1 cellular context compared by ENCODE assay signal in the genomic region with DNA sequence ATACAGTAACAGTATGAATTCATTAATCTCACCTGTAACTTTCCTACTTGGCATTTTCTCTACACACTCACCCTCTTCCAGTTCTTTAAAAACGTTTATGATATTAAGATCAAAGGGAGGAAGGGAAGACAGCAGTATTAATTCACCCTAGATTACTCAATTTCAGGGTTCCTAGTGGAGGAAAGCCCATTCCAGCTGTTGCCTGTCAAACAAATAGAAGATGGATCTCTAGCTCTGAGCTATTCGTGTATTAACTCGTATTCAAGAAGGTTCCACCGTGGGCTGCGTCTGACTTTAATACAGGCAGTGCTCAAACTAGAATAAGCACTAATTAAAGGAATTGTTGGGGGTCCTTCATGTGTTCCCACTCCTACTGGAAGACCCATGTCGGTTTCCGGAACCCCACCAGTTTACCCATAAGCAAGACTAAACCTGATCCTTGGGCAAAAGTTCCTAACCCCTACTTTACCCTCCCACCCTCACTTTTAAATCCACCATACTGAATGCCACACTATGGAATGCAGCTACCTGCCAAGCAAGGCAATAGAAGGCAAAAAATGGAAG.
TF ChIP-seq lines count a peak whose summit lies in the region.

No MANE protein-coding gene starts in this region.

TF ChIP-seq in HCT116, 20 proteins besides CTCF, POLR2A, EP300 and RAD21 (continued from another document):
- TF ChIP-seq, protein P1, sequence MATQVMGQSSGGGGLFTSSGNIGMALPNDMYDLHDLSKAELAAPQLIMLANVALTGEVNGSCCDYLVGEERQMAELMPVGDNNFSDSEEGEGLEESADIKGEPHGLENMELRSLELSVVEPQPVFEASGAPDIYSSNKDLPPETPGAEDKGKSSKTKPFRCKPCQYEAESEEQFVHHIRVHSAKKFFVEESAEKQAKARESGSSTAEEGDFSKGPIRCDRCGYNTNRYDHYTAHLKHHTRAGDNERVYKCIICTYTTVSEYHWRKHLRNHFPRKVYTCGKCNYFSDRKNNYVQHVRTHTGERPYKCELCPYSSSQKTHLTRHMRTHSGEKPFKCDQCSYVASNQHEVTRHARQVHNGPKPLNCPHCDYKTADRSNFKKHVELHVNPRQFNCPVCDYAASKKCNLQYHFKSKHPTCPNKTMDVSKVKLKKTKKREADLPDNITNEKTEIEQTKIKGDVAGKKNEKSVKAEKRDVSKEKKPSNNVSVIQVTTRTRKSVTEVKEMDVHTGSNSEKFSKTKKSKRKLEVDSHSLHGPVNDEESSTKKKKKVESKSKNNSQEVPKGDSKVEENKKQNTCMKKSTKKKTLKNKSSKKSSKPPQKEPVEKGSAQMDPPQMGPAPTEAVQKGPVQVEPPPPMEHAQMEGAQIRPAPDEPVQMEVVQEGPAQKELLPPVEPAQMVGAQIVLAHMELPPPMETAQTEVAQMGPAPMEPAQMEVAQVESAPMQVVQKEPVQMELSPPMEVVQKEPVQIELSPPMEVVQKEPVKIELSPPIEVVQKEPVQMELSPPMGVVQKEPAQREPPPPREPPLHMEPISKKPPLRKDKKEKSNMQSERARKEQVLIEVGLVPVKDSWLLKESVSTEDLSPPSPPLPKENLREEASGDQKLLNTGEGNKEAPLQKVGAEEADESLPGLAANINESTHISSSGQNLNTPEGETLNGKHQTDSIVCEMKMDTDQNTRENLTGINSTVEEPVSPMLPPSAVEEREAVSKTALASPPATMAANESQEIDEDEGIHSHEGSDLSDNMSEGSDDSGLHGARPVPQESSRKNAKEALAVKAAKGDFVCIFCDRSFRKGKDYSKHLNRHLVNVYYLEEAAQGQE (IDR thresholded peaks at IDR 0.05; ENCODE audit: low read depth), result no peak
- TF ChIP-seq SIN3A (IDR thresholded peaks at IDR 0.05; ENCODE audit: low read depth) (no peak), SRF (IDR thresholded peaks at IDR 0.05; ENCODE audit: low read depth) (no peak), ZNF274 (IDR thresholded peaks at IDR 0.05; ENCODE audit: low read depth, low read length) (no peak), POLR2AphosphoS5 (IDR thresholded peaks at IDR 0.05; ENCODE audit: low read depth, low read length) (no peak), CEBPB (IDR thresholded peaks at IDR 0.05; ENCODE audit: low read depth) (no peak)
